In genomic region chr1:8680628-8681316, GRCh38 we compare ENCODE assay signal across 9 cellular contexts.
DNase-seq lines count a peak whose midpoint lies in the region; ATAC-seq and TF ChIP-seq lines count a peak whose summit lies in the region.
"Had no signal": no experiment of that assay in that cellular context is flagged by ENCODE, and none has a peak within 500 bp of the region (broad histone marks: within the 10 kb centered on the region; RNA-seq: fewer than 3 reads in every experiment).

No MANE protein-coding gene starts in this region.

- no peaks in the 10 kb centered on the region for H3K27me3 Mint-ChIP-seq in CD14-positive monocyte (ENCODE audit: low read depth in 3 of 3)

- H3K36me3 Mint-ChIP-seq in CD14-positive monocyte: no peaks in the 10 kb centered on the region

- POLR2A ChIA-PET in HEK293 (lab: Yijun Ruan, JAX): interaction anchor here (0.5 kb wide), 1 partner anchor 406 kb away, joined by 3 read pairs; no protein-coding TSS in a partner anchor

- H3K4me1 Mint-ChIP-seq in CD14-positive monocyte: peaks cover 2% of the 10 kb centered on the region

- H3K9me3 Mint-ChIP-seq in CD14-positive monocyte: no peaks in the 10 kb centered on the region
- H3K9me3 Mint-ChIP-seq: activated T-helper 1 cell treated with anti-CD3 and anti-CD28 coated beads, Interleukin-12 subunit alpha, Interleukin-12 subunit beta, Interleukin-2, Interleukin-4 antibody, amounts not matched to agents 30 ng/mL and 10 ng/mL and 1 ng/mL, durations not matched to agents 14 hours and 24 hours and 36 hours had no signal

- whole genome bisulfite sequencing in hepatocyte (ENCODE audit: low lambda C conversion rate, missing lambda C conversion rate): 52% methylated on average over 12 of the region's 12 CpGs
- WGBS in smooth muscle cell (ENCODE audit: low lambda C conversion rate): 85% methylated on average over 12 of the region's 12 CpGs

- intact Hi-C loops in CD14-positive monocyte (cut with micrococcal nuclease): no loop called here

- H3F3A ChIP-seq in smooth muscle cell (ENCODE audit: low read depth): peaks cover 14% of the 10 kb centered on the region

- CTCF ChIA-PET in HEK293 (lab: Yijun Ruan, JAX): interaction anchor here (0.5 to 2.5 kb wide), 5 partner anchors 9 to 168 kb away, joined by 4 to 13 read pairs (median 11); no protein-coding TSS in a partner anchor

- TF ChIP-seq CTCF in HEK293 (tag by site-specific recombination; IDR thresholded peaks at IDR 0.05) (no peak), Peyer's patch (IDR thresholded peaks at IDR 0.05) (no peak), hepatocyte (IDR thresholded peaks at IDR 0.05; ENCODE audit: poor library complexity) (no peak), smooth muscle cell (IDR thresholded peaks at IDR 0.05; ENCODE audit: borderline replicate concordance, insufficient read depth, poor library complexity, severe bottlenecking) (no peak), GM13976 (IDR thresholded peaks at IDR 0.05; ENCODE audit: borderline replicate concordance, control extremely low read depth, extremely low read depth, insufficient read depth, missing control alignments) (no peak), CD14-positive monocyte (IDR thresholded peaks at IDR 0.05) (no peak)

- peaks cover 20% of the 10 kb centered on the region for H4K20me1 ChIP-seq in hepatocyte (ENCODE audit: insufficient read depth, poor library complexity, severe bottlenecking)
- H4K20me1 ChIP-seq in smooth muscle cell (ENCODE audit: low read depth): peaks cover 97% of the 10 kb centered on the region

- H3K4me3 ChIP-seq in HEK293 (ENCODE audit: low read depth, low read length) (no peak overlapping the region), Peyer's patch (peak overlapping the region in 3 of 4 donors; percentile 7 to 42 (median 39)), hepatocyte (peak overlapping the region; percentile 31), smooth muscle cell (peak overlapping the region; percentile 38)

- DNase-seq in Peyer's patch: no peak
- DNase-seq in hepatocyte (ENCODE audit: low spot score): no peak
- no peak for DNase-seq in smooth muscle cell (lab: John Stamatoyannopoulos, UW; ENCODE audit: unreplicated experiment)
- DNase-seq in GM13976 (ENCODE audit: low spot score): no peak
- no peak for DNase-seq in CD14-positive monocyte (ENCODE audit: low spot score)
- DNase-seq: NCI-H187 had no signal

- in situ Hi-C loops in GM13976 (cut with MboI; ENCODE audit: low sequenced_read_pairs, unreplicated experiment): no loop called here

- H3K4me2 ChIP-seq in hepatocyte (peak overlapping the region; percentile 78), smooth muscle cell (peak overlapping the region; percentile 75)

- ATAC-seq in HG02798 (IDR thresholded peaks at IDR 0.05; ENCODE audit: poor library complexity, unreplicated experiment): no peak

- H3K79me2 ChIP-seq in hepatocyte (peaks cover 100% of the 10 kb centered on the region), smooth muscle cell (ENCODE audit: low read depth) (peaks cover 97% of the 10 kb centered on the region)

- H3K9me3 ChIP-seq in HEK293 (ENCODE audit: control insufficient read depth, insufficient read depth, low read depth, low read length): no peaks in the 10 kb centered on the region
- no peaks in the 10 kb centered on the region for H3K9me3 ChIP-seq in Peyer's patch
- H3K9me3 ChIP-seq in hepatocyte (ENCODE audit: low read depth): no peaks in the 10 kb centered on the region
- H3K9me3 ChIP-seq in smooth muscle cell (replicated peaks; ENCODE audit: low read depth): no peaks in the 10 kb centered on the region

- H2AFZ ChIP-seq in hepatocyte (no peak overlapping the region), smooth muscle cell (ENCODE audit: low read depth) (no peak overlapping the region)

- peak overlapping the region; percentile 16 for H3K9ac ChIP-seq in smooth muscle cell (ENCODE audit: low read depth)

- peaks cover 41% of the 10 kb centered on the region for H3K4me1 ChIP-seq in HEK293 (ENCODE audit: control insufficient read depth, insufficient read depth, low read length)
- H3K4me1 ChIP-seq in Peyer's patch: peaks cover 0 to 28% (median 1%) of the 10 kb centered on the region in 4 donors
- H3K4me1 ChIP-seq in hepatocyte (ENCODE audit: insufficient read depth): peaks cover 27% of the 10 kb centered on the region
- peaks cover 34% of the 10 kb centered on the region for H3K4me1 ChIP-seq in smooth muscle cell (ENCODE audit: low read depth)

- H3K27ac ChIP-seq in HEK293 (ENCODE audit: extremely low read depth, low read depth, low read length): no peak overlapping the region
- peak overlapping the region in 3 of 4 donors; percentile 4 to 23 (median 5) for H3K27ac ChIP-seq in Peyer's patch
- peak overlapping the region; percentile 64 for H3K27ac ChIP-seq in hepatocyte
- H3K27ac ChIP-seq in smooth muscle cell (ENCODE audit: low read depth): peak overlapping the region; percentile 98

- TF ChIP-seq POLR2A in Peyer's patch (IDR thresholded peaks at IDR 0.05): no peak

- H3K27me3 ChIP-seq in Peyer's patch (no peaks in the 10 kb centered on the region), hepatocyte (no peaks in the 10 kb centered on the region), smooth muscle cell (ENCODE audit: low read depth) (no peaks in the 10 kb centered on the region)

- no peak overlapping the region for H3K4me3 Mint-ChIP-seq in CD14-positive monocyte
- H3K4me3 Mint-ChIP-seq: activated T-helper 1 cell treated with anti-CD3 and anti-CD28 coated beads, Interleukin-12 subunit alpha, Interleukin-12 subunit beta, Interleukin-2, Interleukin-4 antibody, amounts not matched to agents 30 ng/mL and 10 ng/mL and 1 ng/mL, durations not matched to agents 14 hours and 24 hours and 36 hours had no signal

- H3K27ac Mint-ChIP-seq in CD14-positive monocyte: no peak overlapping the region

- H3K36me3 ChIP-seq in HEK293 (ENCODE audit: control insufficient read depth in 2 of 2, insufficient read depth in 1 of 2, low read length in 2 of 2) (no peaks in the 10 kb centered on the region), Peyer's patch (no peaks in the 10 kb centered on the region), hepatocyte (replicated peaks; ENCODE audit: insufficient read depth, low read depth) (no peaks in the 10 kb centered on the region), smooth muscle cell (ENCODE audit: low read depth) (no peaks in the 10 kb centered on the region)

- no peaks in the 10 kb centered on the region for H3K9me2 ChIP-seq in hepatocyte (replicated peaks; ENCODE audit: insufficient read depth)

TF ChIP-seq in HEK293, 187 proteins besides CTCF, POLR2A, EP300 and RAD21:
- TF ChIP-seq ZNF366 (tag by site-specific recombination; conservative IDR thresholded peaks at IDR 0.05) (0 out of 2 replicates have a peak, but pooled peaks have one; percentile 3), ZNF600 (tag by site-specific recombination; IDR thresholded peaks at IDR 0.05) (no peak), ZNF449 (tag by site-specific recombination; IDR thresholded peaks at IDR 0.05) (0 out of 2 replicates have a peak, but pooled peaks have one; percentile 9), ZNF398 (tag by site-specific recombination; IDR thresholded peaks at IDR 0.05) (no peak), PRDM4 (tag by site-specific recombination; IDR thresholded peaks at IDR 0.05) (peak; percentile 37; the same call in 1 of the 2 replicates)
